Comparison of ENCODE assay signal across 8 cellular contexts in the genomic region with DNA sequence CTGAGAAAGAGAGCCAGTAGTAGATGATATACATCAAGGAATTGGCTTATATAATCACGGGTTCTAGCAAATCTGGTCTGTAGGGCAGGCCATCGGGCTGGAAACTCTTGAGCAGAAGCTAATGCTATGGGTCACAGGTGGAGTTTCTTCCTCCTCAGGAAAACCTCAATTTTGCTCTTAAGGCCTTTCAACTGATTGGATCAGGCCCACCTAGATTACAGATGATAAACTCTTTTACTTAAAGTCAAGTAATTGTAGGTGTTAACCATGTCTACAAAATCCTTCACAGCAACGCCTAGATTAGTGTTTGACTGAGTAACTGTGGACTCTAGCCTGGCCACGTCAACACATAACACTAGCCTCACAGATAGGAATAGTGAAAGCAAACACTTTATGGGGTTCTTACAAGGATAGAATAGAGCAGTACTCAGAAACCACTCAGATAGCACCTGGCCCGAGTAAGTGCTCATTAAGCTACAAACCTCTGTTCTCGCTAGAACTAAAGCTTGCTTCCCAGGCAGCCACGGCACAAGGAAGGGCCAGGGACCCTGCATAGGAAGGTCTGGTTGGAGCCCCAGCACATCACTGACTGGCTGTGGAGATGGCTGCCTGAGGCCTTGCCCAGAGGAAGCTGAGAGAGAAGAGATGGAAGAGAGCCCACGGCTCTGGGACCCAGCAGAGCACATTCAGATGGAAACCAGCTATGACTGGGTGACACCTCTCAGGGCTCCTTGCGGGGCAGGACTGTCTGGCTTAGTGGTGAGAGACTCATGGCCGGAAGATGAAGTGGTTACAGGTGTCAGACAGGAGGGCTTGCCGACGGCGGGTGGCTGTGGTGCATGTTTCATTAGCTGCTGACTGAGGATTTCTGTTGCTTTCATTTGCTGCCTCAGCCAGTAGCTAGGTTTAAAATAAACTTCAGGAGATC.
DNase-seq lines count a peak whose midpoint lies in the region; ATAC-seq and TF ChIP-seq lines count a peak whose summit lies in the region.

No MANE protein-coding gene starts in this region.

- H3K79me2 ChIP-seq in mammary epithelial cell (ENCODE audit: insufficient read depth, low read length), result no peaks in the 10 kb centered on the region

- H3K4me3 ChIP-seq in mammary epithelial cell (replicated peaks in 1 of 3; ENCODE audit: insufficient read depth in 1 of 3, low read depth in 2 of 3, low read length in 3 of 3), result no peak overlapping the region

- no peaks in the 10 kb centered on the region for H3K4me1 ChIP-seq in mammary epithelial cell (ENCODE audit: insufficient read depth, low read length)

- intact Hi-C loops in mammary epithelial cell (cut with micrococcal nuclease) (no loop called here), posterior cingulate gyrus (cut with DNase I) (no loop called here)

- dilution Hi-C loops in mammary epithelial cell (cut with HindIII; ENCODE audit: low sequenced_read_pairs), result no loop called here

- no peak overlapping the region for H3K9ac ChIP-seq in mammary epithelial cell (ENCODE audit: insufficient read depth, low read length)

- H3K9me3 ChIP-seq in mammary epithelial cell (replicated peaks; ENCODE audit: insufficient read depth, low read length), result no peaks in the 10 kb centered on the region

- H2AFZ ChIP-seq in mammary epithelial cell (ENCODE audit: low read depth, low read length), result no peak overlapping the region

- H3K27ac ChIP-seq in mammary epithelial cell (ENCODE audit: insufficient read depth, low read depth, low read length), result no peak overlapping the region

- no peak for TF ChIP-seq CTCF in GM10266 (IDR thresholded peaks at IDR 0.05; ENCODE audit: control insufficient read depth, insufficient read depth, low read depth, missing control alignments)
- TF ChIP-seq CTCF in mammary epithelial cell (conservative IDR thresholded peaks at IDR 0.05 in 1 of 2, IDR thresholded peaks at IDR 0.05 in 1 of 2; ENCODE audit: extremely low read depth in 1 of 2, insufficient read depth in 1 of 2, low read depth in 1 of 2, low read length in 2 of 2), result no peak

- H3K4me2 ChIP-seq in mammary epithelial cell (ENCODE audit: insufficient read depth, low read depth, low read length), result no peak overlapping the region

- no peaks in the 10 kb centered on the region for H3K27me3 ChIP-seq in mammary epithelial cell (ENCODE audit: insufficient read depth, low read length)

- no peaks in the 10 kb centered on the region for H3K36me3 ChIP-seq in mammary epithelial cell (ENCODE audit: insufficient read depth, low read length)

- DNase-seq in GM10266 (ENCODE audit: extremely low spot score) (peak; percentile 79), NCI-H510A treated with DMSO at 0.1 percent for 48 hours (lab: John Stamatoyannopoulos, UW) (peak; percentile 91), activated gamma-delta T cell (lab: John Stamatoyannopoulos, UW) (peak; percentile 48), mammary epithelial cell (no peak), posterior cingulate gyrus (no peak), GF-D8 (lab: John Stamatoyannopoulos, UW) (no peak)
- peak; percentile 57 for DNase-seq in stimulated activated CD8-positive, alpha-beta memory T cell treated with anti-CD3 and anti-CD28 coated beads, Interleukin-12 subunit alpha, Interleukin-12 subunit beta, amount 100 ng/mL, for 1 hour (ENCODE audit: low read depth)

- no TSS peak for BruUV-seq in mammary epithelial cell (replicated peaks; lab: Mats Ljungman, UMichigan)

- peak; percentile 97 for ATAC-seq in GM21825 (IDR thresholded peaks at IDR 0.05; ENCODE audit: unreplicated experiment)

- WGBS in mammary epithelial cell (ENCODE audit: low coverage, missing lambda C conversion rate), result 92% methylated on average over 11 of the region's 13 CpGs

- in situ Hi-C loops in mammary epithelial cell (cut with MboI; ENCODE audit: low sequenced_read_pairs in 2 of 2), result no loop called here

- CTCF ChIA-PET in mammary epithelial cell (lab: Charles Lee; ENCODE audit: low non-redundant PET), result interaction anchor here (0.6 kb wide), 1 partner anchor 261 kb away, joined by 4 read pairs; no protein-coding TSS in a partner anchor

- no peaks in the 10 kb centered on the region for H4K20me1 ChIP-seq in mammary epithelial cell (ENCODE audit: insufficient read depth, low read length)

Comparison
In these comparisons a context has a peak if more than half of its experiments do, and no peak if none do; other contexts are left out.
1. DNase-seq: peak in GM10266 (single experiment), NCI-H510A treated with DMSO at 0.1 percent for 48 hours (single experiment), activated gamma-delta T cell (single experiment) and stimulated activated CD8-positive, alpha-beta memory T cell treated with anti-CD3 and anti-CD28 coated beads, Interleukin-12 subunit alpha, Interleukin-12 subunit beta, amount 100 ng/mL, for 1 hour (single experiment); none in mammary epithelial cell (single experiment), posterior cingulate gyrus (0 of 10) and GF-D8 (single experiment).